Comparison of ENCODE assay signal across 27 cellular contexts in genomic region chr22:45139693-45140092, GRCh38.
"Had no signal": no experiment of that assay in that cellular context is flagged by ENCODE, and none has a peak within 500 bp of the region (broad histone marks: within the 10 kb centered on the region; RNA-seq: fewer than 3 reads in every experiment).

No MANE protein-coding gene starts in this region.

- H3K79me2 ChIP-seq: parathyroid adenoma had no signal

- H3K4me3 Mint-ChIP-seq: naive thymus-derived CD8-positive, alpha-beta T cell; nephron; neural crest cell; stimulated activated memory B cell treated with anti-CD40 and anti-IgM and Interleukin-4, amounts not matched to agents 10 μg/mL and 1 μg/mL and 100 μg/mL, for 72 hours; stimulated activated naive CD8-positive, alpha-beta T cell treated with anti-CD3 and anti-CD28 coated beads, Interleukin-15, amount 100 ng/mL, for 72 hours; type B pancreatic cell had no signal

- H3K4me1 ChIP-seq: left lung, lower lobe of right lung, parathyroid adenoma, right atrium auricular region, spleen, tibial nerve, uterus had no signal

- H3K36me3 ChIP-seq: uterus had no signal

- H3K27ac Mint-ChIP-seq: naive thymus-derived CD8-positive, alpha-beta T cell; nephron; progenitor cell of endocrine pancreas; stimulated activated memory B cell treated with anti-CD40 and anti-IgM and Interleukin-4, amounts not matched to agents 10 μg/mL and 1 μg/mL and 100 μg/mL, for 72 hours; stimulated activated naive CD8-positive, alpha-beta T cell treated with anti-CD3 and anti-CD28 coated beads, Interleukin-15, amount 100 ng/mL, for 72 hours; type B pancreatic cell had no signal

- H2AFZ ChIP-seq: parathyroid adenoma had no signal

- DNase-seq: hippocampal formation; kidney glomerular epithelial cell; left cardiac atrium; left lung; lower lobe of right lung; mammary epithelial cell; mesenchymal stem cell; naive thymus-derived CD8-positive, alpha-beta T cell; nucleus accumbens; small intestine; spleen; stimulated activated CD4-positive, alpha-beta T cell treated with anti-CD3 and anti-CD28 coated beads, Interleukin-4, amount 100 ng/mL, for 4 hours; stimulated activated CD8-positive, alpha-beta memory T cell treated with anti-CD3 and anti-CD28 coated beads, Interleukin-4, amount 100 ng/mL, for 48 hours; stimulated activated naive CD4-positive, alpha-beta T cell treated with Interleukin-2 at 50 U/mL for 16 hours; stimulated activated naive CD8-positive, alpha-beta T cell treated with anti-CD3 and anti-CD28 coated beads, Interleukin-15, amount 100 ng/mL, for 72 hours; substantia nigra; uterus had no signal

- ATAC-seq: left cardiac atrium; left lung; lower lobe of right lung; naive thymus-derived CD8-positive, alpha-beta T cell; sciatic nerve; stimulated activated memory B cell treated with anti-CD40 and anti-IgM and Interleukin-4, amounts not matched to agents 10 μg/mL and 1 μg/mL and 100 μg/mL, for 72 hours; stimulated activated naive CD8-positive, alpha-beta T cell treated with anti-CD3 and anti-CD28 coated beads, Interleukin-15, amount 100 ng/mL, for 72 hours had no signal

- FAIRE-seq: keratinocyte, small intestine had no signal

- H3K27me3 Mint-ChIP-seq: naive thymus-derived CD8-positive, alpha-beta T cell; progenitor cell of endocrine pancreas; stimulated activated memory B cell treated with anti-CD40 and anti-IgM and Interleukin-4, amounts not matched to agents 10 μg/mL and 1 μg/mL and 100 μg/mL, for 72 hours; stimulated activated naive CD8-positive, alpha-beta T cell treated with anti-CD3 and anti-CD28 coated beads, Interleukin-15, amount 100 ng/mL, for 72 hours; type B pancreatic cell had no signal

- H3K4me1 Mint-ChIP-seq: naive thymus-derived CD8-positive, alpha-beta T cell; nephron; neural crest cell; stimulated activated memory B cell treated with anti-CD40 and anti-IgM and Interleukin-4, amounts not matched to agents 10 μg/mL and 1 μg/mL and 100 μg/mL, for 72 hours had no signal

- H3K9me3 ChIP-seq: uterus had no signal

- H3K27me3 ChIP-seq: left lung, right atrium auricular region, spleen, tibial nerve, uterus had no signal

- H3K4me3 ChIP-seq: left lung, lower lobe of right lung, right atrium auricular region, spleen, tibial nerve, uterus had no signal

- H3K27ac ChIP-seq: left lung, lower lobe of right lung, parathyroid adenoma, right atrium auricular region, spleen, tibial nerve, uterus had no signal

- H3K9ac ChIP-seq: parathyroid adenoma had no signal
